8 cellular contexts compared by ENCODE assay signal in genomic region chr3:57068437-57069089, GRCh38. TPM values are rescaled to one million over a fixed set of nuclear protein-coding genes. Genes with fewer than 3 reads are reported as not detected.
DNase-seq lines count a peak whose midpoint lies in the region; ATAC-seq and TF ChIP-seq lines count a peak whose summit lies in the region.

No MANE protein-coding gene starts in this region.

- intact Hi-C loops in transverse colon (cut with DNase I; ENCODE audit: low total_unique reads) = loop anchor here (5.0 kb wide), 1 partner anchor 61 kb away; no protein-coding TSS in a partner anchor

- H3K9ac ChIP-seq in adipocyte (ENCODE audit: low read length) = peak overlapping the region; percentile 44

- peak; percentile 84 for DNase-seq in GM10266 (ENCODE audit: extremely low spot score)
- peak; percentile 88 for DNase-seq in HS-5 (ENCODE audit: low read depth)
- peak; percentile 51 for DNase-seq in adipocyte (ENCODE audit: low read depth)
- DNase-seq in left kidney (ENCODE audit: low read depth, low spot score) = peak; percentile 45
- DNase-seq in transverse colon = peak; percentile 28
- DNase-seq in NCI-H187 treated with DMSO at 0.1 percent for 48 hours (lab: John Stamatoyannopoulos, UW) = no peak
- no peak for DNase-seq in activated CD4-positive, alpha-beta T cell treated with anti-CD3 and anti-CD28 coated beads, Interleukin-2, amount 10 ng/mL, durations not matched to agents 7 days and 5 days

- H3K4me1 ChIP-seq in adipocyte (ENCODE audit: control insufficient read depth, insufficient read depth, low read length) = peaks cover 27% of the 10 kb centered on the region
- peaks cover 0 to 21% (median 8%) of the 10 kb centered on the region in 4 donors for H3K4me1 ChIP-seq in transverse colon

- H3K4me1 Mint-ChIP-seq in activated CD4-positive, alpha-beta T cell treated with anti-CD3 and anti-CD28 coated beads, Interleukin-2, amount 10 ng/mL, durations not matched to agents 7 days and 5 days = peaks cover 6% of the 10 kb centered on the region

- H3K27ac Mint-ChIP-seq in activated CD4-positive, alpha-beta T cell treated with anti-CD3 and anti-CD28 coated beads, Interleukin-2, amount 10 ng/mL, durations not matched to agents 7 days and 5 days = no peak overlapping the region

- H3K27me3 ChIP-seq in adipocyte (replicated peaks; ENCODE audit: control insufficient read depth, insufficient read depth, low read length) (no peaks in the 10 kb centered on the region), transverse colon (no peaks in the 10 kb centered on the region)

- 52 to 57% methylated on average over 4 to 11 of the region's 11 CpGs for WGBS in transverse colon (ENCODE audit: low coverage in 1 of 2), 2 donors

- in situ Hi-C loops in transverse colon (cut with MboI; ENCODE audit: low pct_ligation_motif_present in 1 of 4, low pct_unique_long_range_greater_than_20kb in 1 of 4, low sequenced_read_pairs in 3 of 4) = no loop called here

- no peak overlapping the region for H3K4me3 Mint-ChIP-seq in activated CD4-positive, alpha-beta T cell treated with anti-CD3 and anti-CD28 coated beads, Interleukin-2, amount 10 ng/mL, durations not matched to agents 7 days and 5 days

- H3K27me3 Mint-ChIP-seq in activated CD4-positive, alpha-beta T cell treated with anti-CD3 and anti-CD28 coated beads, Interleukin-2, amount 10 ng/mL, durations not matched to agents 7 days and 5 days = peaks cover 17% of the 10 kb centered on the region

- POLR2A ChIA-PET in activated CD4-positive, alpha-beta T cell treated with anti-CD3 and anti-CD28 coated beads, Interleukin-2, amount 10 ng/mL, durations not matched to agents 7 days and 5 days (lab: Charles Lee) = no interaction called here

- no peaks in the 10 kb centered on the region for H3K36me3 Mint-ChIP-seq in activated CD4-positive, alpha-beta T cell treated with anti-CD3 and anti-CD28 coated beads, Interleukin-2, amount 10 ng/mL, durations not matched to agents 7 days and 5 days (ENCODE audit: low read depth)

- H3K9me3 ChIP-seq in adipocyte (ENCODE audit: control insufficient read depth, low read length) (peaks cover 3% of the 10 kb centered on the region), transverse colon (no peaks in the 10 kb centered on the region)

- H3K27ac ChIP-seq in transverse colon = peak overlapping the region; percentile 44 to 73 (median 60)

- TF ChIP-seq EP300 in transverse colon (IDR thresholded peaks at IDR 0.05; ENCODE audit: low read depth) = no peak

- no peaks in the 10 kb centered on the region for H3K36me3 ChIP-seq in adipocyte (ENCODE audit: control insufficient read depth, insufficient read depth, low read length, severe bottlenecking)
- H3K36me3 ChIP-seq in transverse colon = no peaks in the 10 kb centered on the region

- H3K4me3 ChIP-seq in adipocyte (ENCODE audit: low read length) (peak overlapping the region; percentile 44), transverse colon (no peak overlapping the region)

- ATAC-seq in GM21717 (IDR thresholded peaks at IDR 0.05; ENCODE audit: unreplicated experiment) = peak; percentile 97

- CTCF ChIA-PET in activated CD4-positive, alpha-beta T cell treated with anti-CD3 and anti-CD28 coated beads, Interleukin-2, amount 10 ng/mL, durations not matched to agents 7 days and 5 days (lab: Charles Lee) = interaction anchor here (0.6 kb wide), 1 partner anchor 196 kb away, joined by 3 read pairs; no protein-coding TSS in a partner anchor

- no peak for TF ChIP-seq POLR2A in transverse colon (IDR thresholded peaks at IDR 0.05)

- no peaks in the 10 kb centered on the region for H3K9me3 Mint-ChIP-seq in activated CD4-positive, alpha-beta T cell treated with anti-CD3 and anti-CD28 coated beads, Interleukin-2, amount 10 ng/mL, durations not matched to agents 7 days and 5 days

- TF ChIP-seq CTCF in GM10266 (IDR thresholded peaks at IDR 0.05; ENCODE audit: control insufficient read depth, insufficient read depth, low read depth, missing control alignments) (no peak), transverse colon (IDR thresholded peaks at IDR 0.05) (no peak)

RNA-seq across cellular contexts. Expression of gene SPATA12, which starts 8.1 kb away (rescaled TPM):
- total RNA-seq in transverse colon = not detected
- not detected for total RNA-seq in activated CD4-positive, alpha-beta T cell treated with anti-CD3 and anti-CD28 coated beads, Interleukin-2, amount 10 ng/mL, durations not matched to agents 7 days and 5 days

Comparison
In these comparisons a context has a peak if more than half of its experiments do, and no peak if none do; other contexts are left out.
1. DNase-seq: peak in GM10266 (single experiment), HS-5 (single experiment), adipocyte (single experiment), left kidney (single experiment) and transverse colon (single experiment); none in NCI-H187 treated with DMSO at 0.1 percent for 48 hours (single experiment) and activated CD4-positive, alpha-beta T cell treated with anti-CD3 and anti-CD28 coated beads, Interleukin-2, amount 10 ng/mL, durations not matched to agents 7 days and 5 days (single experiment).